In the genomic region with DNA sequence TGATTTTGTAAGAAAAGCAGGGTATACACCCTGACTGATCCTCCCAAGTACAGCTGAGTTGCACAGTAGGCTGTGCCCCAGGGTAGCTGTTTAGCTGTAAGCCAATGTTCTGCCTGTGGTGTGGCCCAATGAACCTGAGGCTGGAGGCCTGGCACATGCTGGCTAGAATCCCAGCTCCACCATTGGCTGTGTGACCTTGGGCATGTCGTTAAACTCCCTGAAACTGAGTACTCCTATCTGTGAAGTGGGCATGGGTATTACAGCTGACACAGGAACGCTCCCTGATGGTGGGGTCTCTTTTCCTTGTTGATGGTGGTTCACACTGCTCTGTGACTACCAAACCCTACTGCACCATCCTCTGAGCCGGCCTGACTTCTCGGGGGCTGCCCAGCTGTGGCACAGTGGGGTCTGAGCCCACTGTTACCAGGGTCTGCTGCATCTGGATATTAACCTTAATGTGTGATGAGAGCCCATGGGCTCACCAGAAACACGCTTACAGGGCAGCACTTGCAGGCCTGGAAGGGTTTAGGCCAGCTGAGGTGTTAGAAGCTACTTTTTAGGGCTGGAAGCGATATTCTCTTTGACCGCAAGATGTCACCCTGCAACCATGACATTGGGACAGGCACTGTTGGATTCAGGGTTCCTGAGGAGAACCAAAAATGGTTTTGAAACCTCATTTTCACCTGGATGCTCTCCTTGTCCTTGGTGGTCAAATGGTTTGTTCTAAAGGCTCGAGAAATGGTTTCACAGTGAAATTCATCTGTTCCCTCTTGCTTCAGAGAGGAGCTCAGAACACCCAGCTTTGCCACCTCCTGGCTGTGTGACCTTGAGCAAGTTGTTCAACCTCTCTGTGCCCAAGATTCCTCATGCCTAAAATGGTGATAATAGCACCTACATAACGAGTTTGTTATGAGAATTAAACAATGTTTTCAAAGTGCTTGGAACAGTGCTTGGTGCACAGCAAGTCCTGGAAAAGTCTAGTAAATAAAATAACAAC, we compare ENCODE assay signal across 8 cellular contexts.
DNase-seq lines count a peak whose midpoint lies in the region; ATAC-seq lines count a peak whose summit lies in the region.

No MANE protein-coding gene starts in this region.

- peaks cover 47 to 74% of the 10 kb centered on the region in 2 donors for H3K27me3 Mint-ChIP-seq in effector memory CD8-positive, alpha-beta T cell
- peaks cover 13% of the 10 kb centered on the region for H3K27me3 Mint-ChIP-seq in memory B cell

- no peak overlapping the region for H3K27ac ChIP-seq in substantia nigra (ENCODE audit: low read depth, low read length, poor library complexity, severe bottlenecking)

- DNase-seq in SKM-1 treated with dmso at 0.1 percent for 144 hours (lab: John Stamatoyannopoulos, UW; ENCODE audit: unreplicated experiment) = peak; percentile 11
- no peak for DNase-seq in SKM-1 (lab: John Stamatoyannopoulos, UW; ENCODE audit: unreplicated experiment)
- DNase-seq in NCI-H1694 (lab: John Stamatoyannopoulos, UW) = peak; percentile 70
- DNase-seq in activated CD4-positive, alpha-beta T cell treated with anti-CD3 and anti-CD28 coated beads, Interleukin-2, amount 50 U/mL, for 1 hour = peak; percentile 53
- peak; percentile 30 to 37 (median 31) for DNase-seq in effector memory CD8-positive, alpha-beta T cell
- DNase-seq in memory B cell (ENCODE audit: low spot score in 2 of 2) = peak in 1 of 2 donors; percentile 61
- peak in 28 of 49 donors; percentile 6 to 58 (median 30) for DNase-seq in substantia nigra (lab: John Stamatoyannopoulos, UW)

- peak; percentile 56 for ATAC-seq in effector memory CD8-positive, alpha-beta T cell (replicated peaks)
- ATAC-seq in memory B cell (ENCODE audit: low read depth) (peak; percentile 44), HG02623 (IDR thresholded peaks at IDR 0.05; ENCODE audit: unreplicated experiment) (no peak)

- H3K36me3 Mint-ChIP-seq in effector memory CD8-positive, alpha-beta T cell (ENCODE audit: insufficient read depth) = peaks cover under 1% of the 10 kb centered on the region
- H3K36me3 Mint-ChIP-seq in memory B cell = no peaks in the 10 kb centered on the region

- H3K27ac Mint-ChIP-seq in effector memory CD8-positive, alpha-beta T cell = no peak overlapping the region
- H3K27ac Mint-ChIP-seq in memory B cell = no peak overlapping the region

- H3K4me3 Mint-ChIP-seq in effector memory CD8-positive, alpha-beta T cell = no peak overlapping the region
- no peak overlapping the region for H3K4me3 Mint-ChIP-seq in memory B cell

- H3K9me3 Mint-ChIP-seq in effector memory CD8-positive, alpha-beta T cell = no peaks in the 10 kb centered on the region
- no peaks in the 10 kb centered on the region for H3K9me3 Mint-ChIP-seq in memory B cell

- peaks cover under 1 to 4% of the 10 kb centered on the region in 2 donors for H3K4me1 Mint-ChIP-seq in effector memory CD8-positive, alpha-beta T cell (ENCODE audit: low read depth in 2 of 2)
- H3K4me1 Mint-ChIP-seq in memory B cell = no peaks in the 10 kb centered on the region
